In the genomic region with DNA sequence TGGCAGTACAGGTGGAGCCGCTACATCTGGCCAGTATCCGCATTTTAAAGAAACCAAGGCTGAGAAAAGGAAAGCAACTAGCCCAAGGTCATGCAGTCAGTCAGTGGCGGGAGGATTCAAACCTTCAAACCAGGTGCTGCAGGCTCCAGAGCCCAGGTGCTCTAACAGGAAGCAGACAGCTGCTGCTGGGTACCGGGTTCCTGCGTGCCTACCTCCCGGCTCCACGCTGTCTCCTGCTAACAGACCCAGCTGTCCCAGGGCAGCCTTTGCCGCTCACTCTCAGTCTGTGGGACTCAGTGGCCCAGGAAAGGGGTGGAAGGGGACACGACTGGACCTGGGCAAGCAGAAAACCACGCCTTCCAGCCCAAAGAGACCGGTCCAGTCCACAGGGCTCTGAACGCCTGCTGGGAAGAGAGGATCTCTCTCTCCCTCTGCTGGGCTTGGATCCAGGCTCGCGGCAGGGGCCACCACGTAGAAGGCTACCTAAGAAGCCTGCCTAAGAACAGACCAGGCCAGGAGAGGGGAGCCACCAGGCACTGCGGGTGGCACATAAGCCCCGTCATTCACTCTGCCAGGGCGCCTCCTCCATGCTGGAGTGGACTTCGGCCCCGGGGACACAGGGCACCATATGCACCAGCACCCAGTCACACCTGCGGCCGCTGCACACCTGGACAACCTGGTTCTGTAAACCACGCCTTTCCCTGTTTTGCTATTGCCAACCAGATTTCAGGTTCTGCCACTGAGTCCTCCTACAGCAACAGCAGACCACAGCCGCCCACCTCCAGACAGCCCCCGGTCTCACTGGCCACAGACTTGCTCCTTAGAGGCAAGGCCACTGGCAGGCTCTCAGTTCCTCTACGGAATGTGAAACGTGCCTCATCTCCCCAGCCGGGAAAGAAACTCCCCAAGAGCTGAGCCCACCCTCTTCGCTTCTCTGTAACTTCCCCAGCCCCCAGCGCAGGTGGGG, we compare ENCODE assay signal across 17 cellular contexts. TPM values are rescaled to one million over a fixed set of nuclear protein-coding genes. Genes with fewer than 3 reads are reported as not detected.
DNase-seq lines count a peak whose midpoint lies in the region; ATAC-seq and TF ChIP-seq lines count a peak whose summit lies in the region.
"Had no signal": no experiment of that assay in that cellular context is flagged by ENCODE, and none has a peak within 500 bp of the region (broad histone marks: within the 10 kb centered on the region; RNA-seq: fewer than 3 reads in every experiment).

No MANE protein-coding gene starts in this region.

- peaks cover 61% of the 10 kb centered on the region for H3K79me2 ChIP-seq in mammary epithelial cell (ENCODE audit: insufficient read depth, low read length)

- POLR2A ChIA-PET in MCF 10A (lab: Yijun Ruan, JAX): no interaction called here

- H3K9me3 ChIP-seq in mammary epithelial cell (replicated peaks; ENCODE audit: insufficient read depth, low read length) (no peaks in the 10 kb centered on the region), tibial nerve (no peaks in the 10 kb centered on the region)
- H3K9me3 ChIP-seq: spleen had no signal

- no peak for ATAC-seq in GM19328 (IDR thresholded peaks at IDR 0.05; ENCODE audit: unreplicated experiment)
- no peak for ATAC-seq in GM18517 (IDR thresholded peaks at IDR 0.05; ENCODE audit: unreplicated experiment)
- ATAC-seq: GM12878, HCT116 had no signal

- H3K4me3 ChIP-seq in mammary epithelial cell (replicated peaks in 1 of 3; ENCODE audit: insufficient read depth in 1 of 3, low read depth in 2 of 3, low read length in 3 of 3) (no peak overlapping the region), tibial nerve (no peak overlapping the region)
- H3K4me3 ChIP-seq: GM12878, SK-N-MC, spleen had no signal

- peaks cover 18% of the 10 kb centered on the region for H3K4me1 Mint-ChIP-seq in MCF 10A (ENCODE audit: insufficient read depth, unreplicated experiment)
- H3K4me1 Mint-ChIP-seq in chondrocyte (ENCODE audit: low read depth): peaks cover 46% of the 10 kb centered on the region

- 83% methylated on average over 25 of the region's 30 CpGs for WGBS in mammary epithelial cell (ENCODE audit: low coverage, missing lambda C conversion rate)
- 86 to 87% methylated on average over 29 to 30 of the region's 30 CpGs for WGBS in tibial nerve, 2 donors

- in situ Hi-C loops in mammary epithelial cell (cut with MboI; ENCODE audit: low sequenced_read_pairs in 2 of 2): no loop called here

- no peak overlapping the region for H3K4me2 ChIP-seq in mammary epithelial cell (ENCODE audit: insufficient read depth, low read depth, low read length)

- peaks cover under 1% of the 10 kb centered on the region for H4K20me1 ChIP-seq in mammary epithelial cell (ENCODE audit: insufficient read depth, low read length)

- H3K27me3 ChIP-seq in mammary epithelial cell (ENCODE audit: insufficient read depth, low read length) (no peaks in the 10 kb centered on the region), tibial nerve (no peaks in the 10 kb centered on the region)
- H3K27me3 ChIP-seq: spleen had no signal

- H3K9me3 Mint-ChIP-seq in MCF 10A (ENCODE audit: unreplicated experiment): no peaks in the 10 kb centered on the region
- no peaks in the 10 kb centered on the region for H3K9me3 Mint-ChIP-seq in chondrocyte (ENCODE audit: low read depth)
- H3K9me3 Mint-ChIP-seq: IgD-negative memory B cell had no signal

- intact Hi-C loops in MCF 10A (cut with micrococcal nuclease): no loop called here
- intact Hi-C loops in mammary epithelial cell (cut with micrococcal nuclease): no loop called here

- dilution Hi-C loops in mammary epithelial cell (cut with HindIII; ENCODE audit: low sequenced_read_pairs): no loop called here

- BruUV-seq in MCF 10A (replicated peaks; lab: Mats Ljungman, UMichigan) (no TSS peak), mammary epithelial cell (replicated peaks; lab: Mats Ljungman, UMichigan) (no TSS peak)

- CTCF ChIA-PET in MCF 10A (lab: Yijun Ruan, JAX): interaction anchor here (0.6 kb wide), 1 partner anchor 210 kb away, joined by 3 read pairs; no protein-coding TSS in a partner anchor
- CTCF ChIA-PET in mammary epithelial cell (lab: Charles Lee; ENCODE audit: low non-redundant PET): no interaction called here

- H3K27ac Mint-ChIP-seq in MCF 10A (ENCODE audit: low read depth, unreplicated experiment) (peak overlapping the region; percentile 19), chondrocyte (ENCODE audit: unreplicated experiment) (peak overlapping the region; percentile 65)

- no peak overlapping the region for H3K27ac ChIP-seq in mammary epithelial cell (ENCODE audit: insufficient read depth, low read depth, low read length)
- H3K27ac ChIP-seq in tibial nerve: peak overlapping the region in 3 of 4 donors; percentile 95 to 98 (median 98)
- H3K27ac ChIP-seq: SK-N-MC, WERI-Rb-1 had no signal

- no peak overlapping the region for H2AFZ ChIP-seq in mammary epithelial cell (ENCODE audit: low read depth, low read length)

- peaks cover 77% of the 10 kb centered on the region for H3K36me3 Mint-ChIP-seq in MCF 10A (ENCODE audit: insufficient read depth, unreplicated experiment)
- H3K36me3 Mint-ChIP-seq in chondrocyte (ENCODE audit: low read depth): peaks cover 25% of the 10 kb centered on the region

- DNase-seq in MCF 10A (ENCODE audit: unreplicated experiment) (no peak), mammary epithelial cell (no peak), chondrocyte (ENCODE audit: low spot score) (no peak), mucosa of gallbladder (ENCODE audit: low spot score) (peak; percentile 88), tibial nerve (ENCODE audit: low spot score in 2 of 2) (no peak), NCI-H2107 (lab: John Stamatoyannopoulos, UW) (no peak)
- DNase-seq: ACHN, NCI-H187 treated with DMSO at 0.1 percent for 48 hours, spleen, WERI-Rb-1 had no signal

- TF ChIP-seq EP300 in tibial nerve (IDR thresholded peaks at IDR 0.05): no peak

- no peaks in the 10 kb centered on the region for H3K27me3 Mint-ChIP-seq in MCF 10A (ENCODE audit: insufficient read depth, unreplicated experiment)
- no peaks in the 10 kb centered on the region for H3K27me3 Mint-ChIP-seq in chondrocyte (ENCODE audit: low read depth)
- H3K27me3 Mint-ChIP-seq: IgD-negative memory B cell had no signal

- TF ChIP-seq CTCF in MCF 10A (IDR thresholded peaks at IDR 0.05; ENCODE audit: unreplicated experiment): no peak
- TF ChIP-seq CTCF in mammary epithelial cell (conservative IDR thresholded peaks at IDR 0.05 in 1 of 2, IDR thresholded peaks at IDR 0.05 in 1 of 2; ENCODE audit: extremely low read depth in 1 of 2, insufficient read depth in 1 of 2, low read depth in 1 of 2, low read length in 2 of 2): no peak
- TF ChIP-seq CTCF in chondrocyte (IDR thresholded peaks at IDR 0.05): no peak
- no peak for TF ChIP-seq CTCF in tibial nerve (IDR thresholded peaks at IDR 0.05)

- TF ChIP-seq POLR2A in tibial nerve (IDR thresholded peaks at IDR 0.05): no peak

- H3K36me3 ChIP-seq in mammary epithelial cell (ENCODE audit: insufficient read depth, low read length): peaks cover 24% of the 10 kb centered on the region
- H3K36me3 ChIP-seq in tibial nerve: peaks cover 7 to 67% (median 25%) of the 10 kb centered on the region in 3 donors

- H3K4me1 ChIP-seq in mammary epithelial cell (ENCODE audit: insufficient read depth, low read length) (peaks cover 24% of the 10 kb centered on the region), tibial nerve (peaks cover 3 to 51% (median 23%) of the 10 kb centered on the region in 4 donors)

- no peak overlapping the region for H3K9ac ChIP-seq in mammary epithelial cell (ENCODE audit: insufficient read depth, low read length)

- H3K4me3 Mint-ChIP-seq in MCF 10A (ENCODE audit: unreplicated experiment) (no peak overlapping the region), chondrocyte (ENCODE audit: unreplicated experiment) (no peak overlapping the region)

RNA-seq across cellular contexts. Expression of a gene that starts 4.6 kb away (rescaled TPM):
- total RNA-seq in MCF 10A (2022): 60.9 and 61.2 TPM in 2 replicates
- 10 to 100 TPM; 69.2 to 99.9 TPM for total RNA-seq in mammary epithelial cell
- 37.3 TPM for polyA plus RNA-seq in mammary epithelial cell
- polyA minus RNA-seq in mammary epithelial cell: 92.3 TPM
- 131 to 185 TPM (median 170 TPM) in 3 replicates for total RNA-seq in chondrocyte
- 113 TPM for total RNA-seq in mucosa of gallbladder
- total RNA-seq in tibial nerve: 10 to 100 TPM; 58.8 to 87.7 (median 70.3) TPM

RNA-seq across cellular contexts. Expression of a gene that starts 18.9 kb away (rescaled TPM):
- total RNA-seq in MCF 10A (2022) (2,296 and 3,126 TPM in 2 replicates), mammary epithelial cell (1,000 to 10,000 TPM; 2,299 to 2,969 TPM), chondrocyte (2,036 to 2,432 TPM (median 2,370 TPM) in 3 replicates), mucosa of gallbladder (2,245 TPM), tibial nerve (1,000 to 10,000 TPM; 1,233 to 1,650 (median 1,549) TPM)
- 1,137 TPM for polyA plus RNA-seq in mammary epithelial cell
- polyA minus RNA-seq in mammary epithelial cell: 1,027 TPM

RNA-seq across cellular contexts. Expression of a gene that starts 33.5 kb away (rescaled TPM):
- total RNA-seq in MCF 10A (2022) (not detected in 2 replicates), mammary epithelial cell (not detected), chondrocyte (not detected in 3 replicates), mucosa of gallbladder (not detected), tibial nerve (not detected)
- polyA plus RNA-seq in mammary epithelial cell: not detected
- polyA minus RNA-seq in mammary epithelial cell: not detected
- total RNA-seq: GM12878, mononuclear cell, spleen had no signal
- polyA plus RNA-seq: IgD-negative memory B cell had no signal

RNA-seq across cellular contexts. Expression of a gene that starts 41.2 kb away (rescaled TPM):
- total RNA-seq in MCF 10A (2022) (15.1 and 31.4 TPM in 2 replicates), mammary epithelial cell (10 to 100 TPM; 20.8 to 29.9 TPM), chondrocyte (26.3 to 29.7 TPM (median 26.7 TPM) in 3 replicates), mucosa of gallbladder (31.9 TPM), tibial nerve (10 to 100 TPM; 23.0 to 32.4 (median 26.3) TPM)
- polyA plus RNA-seq in mammary epithelial cell: 11.5 TPM
- 13.7 TPM for polyA minus RNA-seq in mammary epithelial cell
